ENCODE assay signal across 1 cellular context in the genomic region with DNA sequence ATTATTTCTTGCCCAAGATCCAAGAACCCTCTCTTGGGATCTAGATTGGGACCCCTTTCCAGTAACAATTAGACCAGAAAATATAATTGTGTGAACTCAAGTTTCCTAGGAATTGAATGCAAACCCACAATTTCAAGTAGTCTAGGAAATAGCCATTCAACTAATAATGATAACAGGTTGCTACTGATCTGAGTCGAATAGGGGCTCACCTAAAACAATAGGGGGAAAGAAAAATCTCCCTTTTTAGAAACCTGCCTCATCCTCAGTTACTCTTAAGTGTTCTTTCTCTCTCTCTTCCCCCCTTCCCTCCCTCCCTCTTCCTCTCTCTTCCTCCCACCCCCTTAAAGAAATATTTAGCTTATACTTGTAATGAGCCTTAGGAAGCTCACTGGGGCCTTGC.
TF ChIP-seq lines count a peak whose summit lies in the region.

No MANE protein-coding gene starts in this region.

TF ChIP-seq in WTC11, 78 proteins besides CTCF, POLR2A, EP300 and RAD21 (continued from another document):
- TF ChIP-seq, protein P1, sequence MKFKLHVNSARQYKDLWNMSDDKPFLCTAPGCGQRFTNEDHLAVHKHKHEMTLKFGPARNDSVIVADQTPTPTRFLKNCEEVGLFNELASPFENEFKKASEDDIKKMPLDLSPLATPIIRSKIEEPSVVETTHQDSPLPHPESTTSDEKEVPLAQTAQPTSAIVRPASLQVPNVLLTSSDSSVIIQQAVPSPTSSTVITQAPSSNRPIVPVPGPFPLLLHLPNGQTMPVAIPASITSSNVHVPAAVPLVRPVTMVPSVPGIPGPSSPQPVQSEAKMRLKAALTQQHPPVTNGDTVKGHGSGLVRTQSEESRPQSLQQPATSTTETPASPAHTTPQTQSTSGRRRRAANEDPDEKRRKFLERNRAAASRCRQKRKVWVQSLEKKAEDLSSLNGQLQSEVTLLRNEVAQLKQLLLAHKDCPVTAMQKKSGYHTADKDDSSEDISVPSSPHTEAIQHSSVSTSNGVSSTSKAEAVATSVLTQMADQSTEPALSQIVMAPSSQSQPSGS (CRISPR knock-in tag; IDR thresholded peaks at IDR 0.05; ENCODE audit: borderline replicate concordance, low read depth): no peak
- TF ChIP-seq ZBTB21 (CRISPR knock-in tag; IDR thresholded peaks at IDR 0.05; ENCODE audit: borderline replicate concordance): no peak
